15 cellular contexts compared by ENCODE assay signal in genomic region chr6:106377061-106377540, GRCh38. TPM values are rescaled to one million over a fixed set of nuclear protein-coding genes. Genes with fewer than 3 reads are reported as not detected.
DNase-seq lines count a peak whose midpoint lies in the region; ATAC-seq, FAIRE-seq and TF ChIP-seq lines count a peak whose summit lies in the region.
"Had no signal": no experiment of that assay in that cellular context is flagged by ENCODE, and none has a peak within 500 bp of the region (broad histone marks: within the 10 kb centered on the region; RNA-seq: fewer than 3 reads in every experiment).

No MANE protein-coding gene starts in this region.

- FAIRE-seq in bronchial epithelial cell (lab: Jason Lieb, UNC) = no peak

- intact Hi-C loops in thyroid gland (cut with DNase I) = no loop called here

- 8 to 27% methylated on average over 5 of the region's 5 CpGs for WGBS in thyroid gland, 2 donors

- TF ChIP-seq POLR2A in thyroid gland (IDR thresholded peaks at IDR 0.05) = no peak

- ATAC-seq in HG03108 (IDR thresholded peaks at IDR 0.05; ENCODE audit: unreplicated experiment) = no peak
- ATAC-seq: effector memory CD8-positive, alpha-beta T cell had no signal

- H3K36me3 ChIP-seq in bronchial epithelial cell (ENCODE audit: control insufficient read depth, insufficient read depth, low read length) (no peaks in the 10 kb centered on the region), thyroid gland (no peaks in the 10 kb centered on the region)

- TF ChIP-seq CTCF in bronchial epithelial cell (IDR thresholded peaks at IDR 0.05; ENCODE audit: insufficient read depth, low read length, severe bottlenecking) (no peak), thyroid gland (IDR thresholded peaks at IDR 0.05) (no peak)

- peak; percentile 36 for DNase-seq in EL
- peak; percentile 58 for DNase-seq in NCI-H2029 (lab: John Stamatoyannopoulos, UW)
- DNase-seq in bronchial epithelial cell (ENCODE audit: low read depth) = peak; percentile 70
- DNase-seq in lung microvascular endothelial cell (ENCODE audit: low read depth in 2 of 2) = peak; percentile 6 to 79
- DNase-seq in thyroid gland = no peak
- no peak for DNase-seq in AML-193 (lab: John Stamatoyannopoulos, UW)
- no peak for DNase-seq in activated T-cell treated with anti-CD3 and anti-CD28 coated beads for 4 hours
- DNase-seq: activated CD4-positive, alpha-beta T cell treated with anti-CD3 and anti-CD28 coated beads for 48 hours; activated naive CD4-positive, alpha-beta T cell treated with Interleukin-2 at 50 U/mL for 16 hours; CD4-positive, alpha-beta T cell; effector memory CD8-positive, alpha-beta T cell; NCI-H2227 treated with DMSO at 0.1 percent for 48 hours; nephron progenitor cell had no signal

- no peak overlapping the region for H3K27ac ChIP-seq in thyroid gland
- H3K27ac ChIP-seq: SK-N-MC had no signal

- H3K4me3 ChIP-seq in bronchial epithelial cell (ENCODE audit: low read depth, low read length) = no peak overlapping the region
- H3K4me3 ChIP-seq in thyroid gland (replicated peaks in 1 of 3) = no peak overlapping the region
- H3K4me3 ChIP-seq: SK-N-MC had no signal

- H3K27me3 ChIP-seq in bronchial epithelial cell (ENCODE audit: control insufficient read depth, insufficient read depth, low read length) (no peaks in the 10 kb centered on the region), thyroid gland (no peaks in the 10 kb centered on the region)

- peaks cover 0 to 5% of the 10 kb centered on the region in 2 donors for H3K4me1 ChIP-seq in thyroid gland

- H3K9me3 ChIP-seq in thyroid gland = no peaks in the 10 kb centered on the region

RNA-seq across cellular contexts. Expression of gene CRYBG1, which starts 16.6 kb away (rescaled TPM):
- total RNA-seq in bronchial epithelial cell = 45.0 and 73.2 TPM in 2 replicates
- 5.0 and 7.4 TPM in 2 replicates for total RNA-seq in lung microvascular endothelial cell
- 10 to 100 TPM in 3 of 4 donors, 1 to 10 TPM in 1; 7.9 to 14.4 (median 11.1) TPM for total RNA-seq in thyroid gland

RNA-seq across cellular contexts. Expression of gene ATG5, which starts 51.5 kb away (rescaled TPM):
- total RNA-seq in bronchial epithelial cell (56.6 and 76.0 TPM in 2 replicates), lung microvascular endothelial cell (52.7 and 53.6 TPM in 2 replicates), thyroid gland (10 to 100 TPM; 44.4 to 58.7 (median 48.7) TPM)

Comparison
In these comparisons a context has a peak if more than half of its experiments do, and no peak if none do; other contexts are left out.
1. DNase-seq: peak in EL (single experiment), NCI-H2029 (single experiment), bronchial epithelial cell (single experiment) and lung microvascular endothelial cell (2 of 2); none in thyroid gland (0 of 2), AML-193 (0 of 2) and activated T-cell treated with anti-CD3 and anti-CD28 coated beads for 4 hours (single experiment).